Comparison of ENCODE assay signal across 21 cellular contexts in genomic region chr7:53638517-53638916, GRCh38.
DNase-seq lines count a peak whose midpoint lies in the region; ATAC-seq, FAIRE-seq and TF ChIP-seq lines count a peak whose summit lies in the region.
"Had no signal": no experiment of that assay in that cellular context is flagged by ENCODE, and none has a peak within 500 bp of the region (broad histone marks: within the 10 kb centered on the region; RNA-seq: fewer than 3 reads in every experiment).

No MANE protein-coding gene starts in this region.

- no peak overlapping the region for H3K23ac ChIP-seq in IMR-90 (ENCODE audit: low read depth, low read length)

- H3K79me2 ChIP-seq in K562 (ENCODE audit: control insufficient read depth, insufficient read depth, low read length) = no peaks in the 10 kb centered on the region

- H3K27me3 ChIP-seq in IMR-90 (ENCODE audit: control insufficient read depth, insufficient read depth, low read length) (no peaks in the 10 kb centered on the region), K562 (ENCODE audit: control insufficient read depth in 2 of 2, insufficient read depth in 2 of 2, low read length in 2 of 2) (no peaks in the 10 kb centered on the region)
- H3K27me3 ChIP-seq: BLaER1 treated with 17β-estradiol and CSF1 and Interleukin-3, amounts not matched to agents 10 nM and 100 nM had no signal

- H4K5ac ChIP-seq in IMR-90 (ENCODE audit: low read depth, low read length) = no peak overlapping the region

- no peak overlapping the region for H3K56ac ChIP-seq in IMR-90 (ENCODE audit: extremely low read depth, insufficient read depth, low read length)

- no peak overlapping the region for H4K91ac ChIP-seq in IMR-90 (ENCODE audit: insufficient read depth, low read depth, low read length)

- TF ChIP-seq POLR2A in A549 (IDR thresholded peaks at IDR 0.05; ENCODE audit: low read length) = no peak
- TF ChIP-seq POLR2A in IMR-90 (IDR thresholded peaks at IDR 0.05; ENCODE audit: low read depth, low read length) = no peak
- no peak for TF ChIP-seq POLR2A in K562 (conservative IDR thresholded peaks at IDR 0.05)

- H3K4me2 ChIP-seq in A549 (no peak overlapping the region), IMR-90 (ENCODE audit: low read depth, low read length) (no peak overlapping the region), K562 (ENCODE audit: insufficient read depth, low read length) (no peak overlapping the region)
- H3K4me2 ChIP-seq: BLaER1 treated with 17β-estradiol and CSF1 and Interleukin-3, amounts not matched to agents 10 nM and 100 nM had no signal

- H3K4me1 ChIP-seq in A549 (no peaks in the 10 kb centered on the region), IMR-90 (ENCODE audit: control insufficient read depth, insufficient read depth, low read length) (no peaks in the 10 kb centered on the region), K562 (replicated peaks in 1 of 2; ENCODE audit: control insufficient read depth in 2 of 2, insufficient read depth in 2 of 2, low read length in 2 of 2) (no peaks in the 10 kb centered on the region)
- H3K4me1 ChIP-seq: BLaER1 treated with 17β-estradiol and CSF1 and Interleukin-3, amounts not matched to agents 10 nM and 100 nM had no signal

- DNase-seq in A549 (ENCODE audit: low read depth in 1 of 2, low spot score in 1 of 2) (no peak), IMR-90 (no peak), K562 (ENCODE audit: extremely low read depth in 1 of 4, low spot score in 3 of 4) (no peak), DMS79 treated with DMSO at 0.1 percent for 48 hours (lab: John Stamatoyannopoulos, UW) (no peak)
- DNase-seq: 8988T; AML-193; Caco-2; Calu3; CD4-positive, alpha-beta T cell; CD8-positive, alpha-beta T cell; DND-41; EL; GDM1 had no signal

- in situ Hi-C loops in IMR-90 (cut with MboI; ENCODE audit: low sequenced_read_pairs) = no loop called here
- in situ Hi-C loops in K562 (cut with MboI) = no loop called here

- H4K20me1 ChIP-seq in IMR-90 (ENCODE audit: insufficient read depth, low read length) (no peaks in the 10 kb centered on the region), K562 (replicated peaks; ENCODE audit: control insufficient read depth, insufficient read depth, low read length) (no peaks in the 10 kb centered on the region)
- H4K20me1 ChIP-seq: BLaER1 treated with 17β-estradiol and CSF1 and Interleukin-3, amounts not matched to agents 10 nM and 100 nM had no signal

- H3K9me3 ChIP-seq in A549 (no peaks in the 10 kb centered on the region), IMR-90 (ENCODE audit: control insufficient read depth, insufficient read depth, low read length) (peaks cover 5% of the 10 kb centered on the region), K562 (replicated peaks; ENCODE audit: control insufficient read depth, insufficient read depth, low read depth, low read length) (no peaks in the 10 kb centered on the region)
- H3K9me3 ChIP-seq: Caco-2 had no signal

- dilution Hi-C loops in IMR-90 (cut with HindIII; ENCODE audit: low sequenced_read_pairs, unreplicated experiment) = no loop called here

- no TSS peak for BruUV-seq in IMR-90 (replicated peaks; lab: Mats Ljungman, UMichigan)
- no TSS peak for BruUV-seq in K562 (replicated peaks; lab: Mats Ljungman, UMichigan)

- H2AFZ ChIP-seq in IMR-90 (replicated peaks; ENCODE audit: low read length, poor library complexity) = no peak overlapping the region
- H2AFZ ChIP-seq in K562 (ENCODE audit: low read depth, low read length) = no peak overlapping the region

- no peak overlapping the region for H2BK5ac ChIP-seq in IMR-90 (ENCODE audit: low read depth, low read length, poor library complexity, severe bottlenecking)

- no peak overlapping the region for H3K9ac ChIP-seq in IMR-90 (ENCODE audit: low read depth, low read length)
- no peak overlapping the region for H3K9ac ChIP-seq in K562 (ENCODE audit: insufficient read depth in 1 of 2, low read depth in 2 of 2, low read length in 2 of 2)
- H3K9ac ChIP-seq: BLaER1 treated with 17β-estradiol and CSF1 and Interleukin-3, amounts not matched to agents 10 nM and 100 nM had no signal

- TF ChIP-seq EP300 in A549 (IDR thresholded peaks at IDR 0.05) (no peak), K562 (IDR thresholded peaks at IDR 0.05; ENCODE audit: low read length) (no peak)

- TF ChIP-seq RAD21 in A549 (conservative IDR thresholded peaks at IDR 0.05 in 1 of 2, IDR thresholded peaks at IDR 0.05 in 1 of 2) (no peak), IMR-90 (IDR thresholded peaks at IDR 0.05; ENCODE audit: low read length) (no peak), K562 (CRISPR knock-in tag; conservative IDR thresholded peaks at IDR 0.05 in 1 of 2, IDR thresholded peaks at IDR 0.05 in 1 of 2) (no peak)

- H2AK5ac ChIP-seq in IMR-90 (ENCODE audit: low read depth, low read length) = no peak overlapping the region

- ATAC-seq in A549 (no peak), IMR-90 (ENCODE audit: low read depth) (no peak), K562 (no peak), HG03520 (IDR thresholded peaks at IDR 0.05; ENCODE audit: unreplicated experiment) (no peak)
- ATAC-seq: CD8-positive, alpha-beta T cell; GM12878 had no signal

- TF ChIP-seq CTCF in A549 (IDR thresholded peaks at IDR 0.05) (no peak), IMR-90 (conservative IDR thresholded peaks at IDR 0.05; ENCODE audit: low read depth, low read length) (no peak), K562 (IDR thresholded peaks at IDR 0.05 in 2 of 3, conservative IDR thresholded peaks at IDR 0.05 in 1 of 3; ENCODE audit: insufficient read depth in 2 of 3, low read depth in 1 of 3, low read length in 3 of 3) (no peak)

- POLR2A ChIA-PET in A549 (lab: Yijun Ruan, JAX) (no interaction called here), IMR-90 (lab: Charles Lee; ENCODE audit: unreplicated experiment) (no interaction called here), K562 (lab: Yijun Ruan, JAX) (no interaction called here)

- H3K14ac ChIP-seq in IMR-90 (replicated peaks; ENCODE audit: low read depth, low read length) = no peak overlapping the region

- no peak overlapping the region for H4K8ac ChIP-seq in IMR-90 (ENCODE audit: low read depth in 2 of 2, low read length in 2 of 2)

- H3K79me1 ChIP-seq in IMR-90 (ENCODE audit: low read depth in 1 of 2, low read length in 2 of 2) = no peaks in the 10 kb centered on the region

- H2BK15ac ChIP-seq in IMR-90 (ENCODE audit: low read depth, low read length) = no peak overlapping the region

- H2AK9ac ChIP-seq in IMR-90 (replicated peaks; ENCODE audit: low read depth, low read length, poor library complexity) = no peak overlapping the region

- no peak overlapping the region for H3K27ac ChIP-seq in A549
- no peak overlapping the region for H3K27ac ChIP-seq in IMR-90 (ENCODE audit: insufficient read depth, low read length)
- H3K27ac ChIP-seq in K562 (ENCODE audit: extremely low read depth, low read depth, low read length) = no peak overlapping the region
- H3K27ac ChIP-seq: BLaER1 treated with 17β-estradiol and CSF1 and Interleukin-3, amounts not matched to agents 10 nM and 100 nM; C4-2B had no signal

- no peak overlapping the region for H3K4me3 ChIP-seq in A549
- no peak overlapping the region for H3K4me3 ChIP-seq in IMR-90 (ENCODE audit: insufficient read depth, low read depth, low read length)
- H3K4me3 ChIP-seq in K562 = no peak overlapping the region
- H3K4me3 ChIP-seq: BLaER1 treated with 17β-estradiol and CSF1 and Interleukin-3, amounts not matched to agents 10 nM and 100 nM; GM12878 had no signal

- H3K4ac ChIP-seq in IMR-90 (ENCODE audit: low read depth, low read length) = no peak overlapping the region

- FAIRE-seq in A549 (lab: Jason Lieb, UNC) (no peak), K562 (lab: Jason Lieb, UNC) (no peak)
- FAIRE-seq: A204.1, D721Med, GM12878, GM12892, GM18507 had no signal

- H2BK20ac ChIP-seq in IMR-90 (ENCODE audit: low read depth, low read length) = no peak overlapping the region

- CTCF ChIA-PET in A549 (lab: Yijun Ruan, JAX) = no interaction called here
- CTCF ChIA-PET in IMR-90 (lab: Yijun Ruan, JAX) = no interaction called here
- CTCF ChIA-PET in K562 (lab: Yijun Ruan, JAX; ENCODE audit: low intra/inter-chr PET ratio) = no interaction called here

- no peak overlapping the region for H3K18ac ChIP-seq in IMR-90 (ENCODE audit: low read depth, low read length)

- intact Hi-C loops in IMR-90 (cut with micrococcal nuclease) = no loop called here
- intact Hi-C loops in K562 (cut with micrococcal nuclease) = no loop called here

- H3K9me1 ChIP-seq in IMR-90 (ENCODE audit: insufficient read depth, low read length) (no peaks in the 10 kb centered on the region), K562 (ENCODE audit: control insufficient read depth, insufficient read depth, low read length) (no peaks in the 10 kb centered on the region)

- H3K36me3 ChIP-seq in IMR-90 (ENCODE audit: control insufficient read depth, insufficient read depth, low read length) = no peaks in the 10 kb centered on the region
- no peaks in the 10 kb centered on the region for H3K36me3 ChIP-seq in K562 (ENCODE audit: control insufficient read depth, insufficient read depth, low read length)
- H3K36me3 ChIP-seq: BLaER1 treated with 17β-estradiol and CSF1 and Interleukin-3, amounts not matched to agents 10 nM and 100 nM had no signal

- no peak overlapping the region for H2BK120ac ChIP-seq in IMR-90 (ENCODE audit: low read depth, low read length)

TF ChIP-seq in A549, 52 proteins besides CTCF, POLR2A, EP300 and RAD21 (continues in another document):
- TF ChIP-seq MYC (IDR thresholded peaks at IDR 0.05; ENCODE audit: borderline replicate concordance, low read length) (no peak), HES2 (IDR thresholded peaks at IDR 0.05) (no peak), MAFK (IDR thresholded peaks at IDR 0.05; ENCODE audit: partially characterized antibody) (peak; percentile 46)

TF ChIP-seq in IMR-90, 13 proteins besides CTCF, POLR2A, EP300 and RAD21 (continues in another document):
- TF ChIP-seq BHLHE40 (IDR thresholded peaks at IDR 0.05; ENCODE audit: low read depth, low read length) (no peak), MAZ (IDR thresholded peaks at IDR 0.05; ENCODE audit: borderline replicate concordance, low read depth, low read length) (no peak), NFE2L2 (IDR thresholded peaks at IDR 0.05; ENCODE audit: low read depth, low read length) (no peak), CHD1 (IDR thresholded peaks at IDR 0.05; ENCODE audit: low read depth, low read length) (no peak), RCOR1 (IDR thresholded peaks at IDR 0.05; ENCODE audit: insufficient replicate concordance, low read length) (no peak), MXI1 (IDR thresholded peaks at IDR 0.05; ENCODE audit: borderline replicate concordance, low read depth, low read length) (no peak), MAFK (IDR thresholded peaks at IDR 0.05; ENCODE audit: low read depth, low read length) (peak; percentile 44)

TF ChIP-seq in K562, 482 proteins besides CTCF, POLR2A, EP300 and RAD21:
- TF ChIP-seq ZNF316 (IDR thresholded peaks at IDR 0.05) = peak; percentile 26; the same call in 1 of the 2 replicates
- no peak for TF ChIP-seq DDX20 (tag; IDR thresholded peaks at IDR 0.05; ENCODE audit: low read depth)

Comparison
In these comparisons a context has a peak if more than half of its experiments do, and no peak if none do; other contexts are left out.
1. Of the 35 proteins assayed by ChIP-seq in both K562 and A549: peak only in K562: none; only in A549: MAFK; in both: none; in neither: 34.